ENCODE assay signal across 16 cellular contexts in the genomic region with DNA sequence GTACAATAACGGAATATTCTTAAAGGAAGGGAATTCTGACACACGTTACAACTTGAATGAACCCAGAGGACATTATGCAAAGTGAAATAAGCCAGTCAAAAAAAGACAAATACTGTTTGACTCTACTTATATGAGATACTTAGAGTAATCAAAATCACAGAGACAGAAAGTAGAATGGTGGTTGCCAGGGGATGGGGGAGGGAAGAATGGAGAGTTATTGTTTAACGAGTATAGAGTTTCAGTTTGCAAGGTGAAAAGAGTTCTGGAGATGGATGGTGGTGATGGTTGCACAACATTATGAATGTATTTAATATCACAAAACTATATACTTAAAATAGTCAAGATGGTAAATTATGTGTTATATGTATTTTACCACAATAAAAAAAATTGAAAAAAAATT.
DNase-seq lines count a peak whose midpoint lies in the region; ATAC-seq and TF ChIP-seq lines count a peak whose summit lies in the region.
"Had no signal": no experiment of that assay in that cellular context is flagged by ENCODE, and none has a peak within 500 bp of the region (broad histone marks: within the 10 kb centered on the region; RNA-seq: fewer than 3 reads in every experiment).

No MANE protein-coding gene starts in this region.

- H4K20me1 ChIP-seq in KMS-11 (ENCODE audit: insufficient read depth) = no peaks in the 10 kb centered on the region

- H3K9me3 Mint-ChIP-seq in activated T-cell treated with anti-CD3 and anti-CD28 coated beads, Interleukin-2, amount 50 U/mL, for 4 hours = peaks cover 5% of the 10 kb centered on the region
- no peaks in the 10 kb centered on the region for H3K9me3 Mint-ChIP-seq in activated T-helper 17 cell treated with anti-CD3 and anti-CD28 coated beads, Interleukin-2, amount 50 U/mL, for 72 hours
- H3K9me3 Mint-ChIP-seq in natural killer cell treated with Interleukin-12 subunit alpha and Interleukin-12 subunit beta and Interleukin-15 and Interleukin-18, amount 100 ng/mL, for 72 hours = no peaks in the 10 kb centered on the region
- H3K9me3 Mint-ChIP-seq: endodermal cell, GM23338 had no signal

- peak overlapping the region; percentile 81 for H3K4me3 Mint-ChIP-seq in activated T-cell treated with anti-CD3 and anti-CD28 coated beads, Interleukin-2, amount 50 U/mL, for 4 hours
- H3K4me3 Mint-ChIP-seq in activated T-helper 17 cell treated with anti-CD3 and anti-CD28 coated beads, Interleukin-2, amount 50 U/mL, for 72 hours = peak overlapping the region; percentile 93
- H3K4me3 Mint-ChIP-seq in natural killer cell treated with Interleukin-12 subunit alpha and Interleukin-12 subunit beta and Interleukin-15 and Interleukin-18, amount 100 ng/mL, for 72 hours = peak overlapping the region; percentile 88
- H3K4me3 Mint-ChIP-seq: endodermal cell, GM23338 had no signal

- WGBS in transverse colon (ENCODE audit: low coverage in 1 of 2), 2 donors = 68 to 83% methylated on average over 3 of the region's 3 CpGs

- no peak for TF ChIP-seq POLR2A in transverse colon (IDR thresholded peaks at IDR 0.05)

- H3K4me3 ChIP-seq in KMS-11 (IDR thresholded peaks at IDR 0.05; ENCODE audit: insufficient read depth, low read depth, low read length) (no peak overlapping the region), transverse colon (no peak overlapping the region)
- H3K4me3 ChIP-seq: cardiac muscle cell, GM23338, sigmoid colon had no signal

- H3K4me1 ChIP-seq in KMS-11 (ENCODE audit: low read depth, poor library complexity, severe bottlenecking) (peaks cover 56% of the 10 kb centered on the region), transverse colon (peaks cover 0 to 29% (median 5%) of the 10 kb centered on the region in 4 donors)

- H3K27me3 ChIP-seq in KMS-11 (ENCODE audit: insufficient read depth, low read depth) (no peaks in the 10 kb centered on the region), transverse colon (no peaks in the 10 kb centered on the region)
- H3K27me3 ChIP-seq: sigmoid colon had no signal

- in situ Hi-C loops in transverse colon (cut with MboI; ENCODE audit: low pct_ligation_motif_present in 1 of 4, low pct_unique_long_range_greater_than_20kb in 1 of 4, low sequenced_read_pairs in 3 of 4) = no loop called here

- H3K4me2 ChIP-seq in KMS-11 = peak overlapping the region; percentile 86
- H3K4me2 ChIP-seq: GM23338 had no signal

- peaks cover 7% of the 10 kb centered on the region for H3K36me3 Mint-ChIP-seq in activated T-cell treated with anti-CD3 and anti-CD28 coated beads, Interleukin-2, amount 50 U/mL, for 4 hours (ENCODE audit: insufficient read depth)
- no peaks in the 10 kb centered on the region for H3K36me3 Mint-ChIP-seq in activated T-helper 17 cell treated with anti-CD3 and anti-CD28 coated beads, Interleukin-2, amount 50 U/mL, for 72 hours (ENCODE audit: low read depth)
- no peaks in the 10 kb centered on the region for H3K36me3 Mint-ChIP-seq in natural killer cell treated with Interleukin-12 subunit alpha and Interleukin-12 subunit beta and Interleukin-15 and Interleukin-18, amount 100 ng/mL, for 72 hours

- H3K79me2 ChIP-seq in KMS-11 (ENCODE audit: insufficient read depth, low read depth) = no peaks in the 10 kb centered on the region

- H3K4me1 Mint-ChIP-seq in activated T-cell treated with anti-CD3 and anti-CD28 coated beads, Interleukin-2, amount 50 U/mL, for 4 hours (ENCODE audit: low read depth) = peaks cover 81% of the 10 kb centered on the region
- peaks cover 56% of the 10 kb centered on the region for H3K4me1 Mint-ChIP-seq in activated T-helper 17 cell treated with anti-CD3 and anti-CD28 coated beads, Interleukin-2, amount 50 U/mL, for 72 hours
- H3K4me1 Mint-ChIP-seq in natural killer cell treated with Interleukin-12 subunit alpha and Interleukin-12 subunit beta and Interleukin-15 and Interleukin-18, amount 100 ng/mL, for 72 hours (ENCODE audit: low read depth in 2 of 2) = peaks cover 48 to 65% of the 10 kb centered on the region in 2 donors

- H3K9me3 ChIP-seq in transverse colon = no peaks in the 10 kb centered on the region
- H3K9me3 ChIP-seq: neutrophil, sigmoid colon had no signal

- H3K36me3 ChIP-seq in KMS-11 (ENCODE audit: insufficient read depth) = no peaks in the 10 kb centered on the region
- no peaks in the 10 kb centered on the region for H3K36me3 ChIP-seq in transverse colon
- H3K36me3 ChIP-seq: cardiac muscle cell, neutrophil, sigmoid colon had no signal

- no peak overlapping the region for H2AFZ ChIP-seq in KMS-11 (ENCODE audit: low read depth)
- H2AFZ ChIP-seq: GM23338 had no signal

- no peak for DNase-seq in activated T-cell treated with anti-CD3 and anti-CD28 coated beads, Interleukin-2, amount 50 U/mL, for 4 hours
- no peak for DNase-seq in activated T-cell treated with anti-CD3 and anti-CD28 coated beads, Interleukin-2, amount 50 U/mL, for 48 hours
- DNase-seq in natural killer cell treated with Interleukin-12 subunit alpha and Interleukin-12 subunit beta and Interleukin-15 and Interleukin-18, amount 100 ng/mL, for 72 hours (ENCODE audit: low spot score) = no peak
- no peak for DNase-seq in transverse colon
- DNase-seq: endodermal cell, mammary epithelial cell, NCI-H1105, NCI-H774, sigmoid colon had no signal

- intact Hi-C loops in transverse colon (cut with DNase I; ENCODE audit: low total_unique reads) = no loop called here

- H3K9ac ChIP-seq in KMS-11 = no peak overlapping the region

- peak overlapping the region; percentile 87 for H3K27ac Mint-ChIP-seq in activated T-helper 17 cell treated with anti-CD3 and anti-CD28 coated beads, Interleukin-2, amount 50 U/mL, for 72 hours
- H3K27ac Mint-ChIP-seq in natural killer cell treated with Interleukin-12 subunit alpha and Interleukin-12 subunit beta and Interleukin-15 and Interleukin-18, amount 100 ng/mL, for 72 hours = peak overlapping the region; percentile 63 to 84
- H3K27ac Mint-ChIP-seq: endodermal cell, GM23338 had no signal

- TF ChIP-seq CTCF in KMS-11 (conservative IDR thresholded peaks at IDR 0.05; ENCODE audit: low read depth, low read length) (no peak), transverse colon (IDR thresholded peaks at IDR 0.05) (no peak)

- H3K27ac ChIP-seq in KMS-11 (no peak overlapping the region; the same call in 1 of the 2 replicates), transverse colon (no peak overlapping the region)
- H3K27ac ChIP-seq: cardiac muscle cell, neutrophil had no signal

- no peaks in the 10 kb centered on the region for H3K27me3 Mint-ChIP-seq in activated T-cell treated with anti-CD3 and anti-CD28 coated beads, Interleukin-2, amount 50 U/mL, for 4 hours (ENCODE audit: low read depth)
- no peaks in the 10 kb centered on the region for H3K27me3 Mint-ChIP-seq in activated T-helper 17 cell treated with anti-CD3 and anti-CD28 coated beads, Interleukin-2, amount 50 U/mL, for 72 hours
- H3K27me3 Mint-ChIP-seq in natural killer cell treated with Interleukin-12 subunit alpha and Interleukin-12 subunit beta and Interleukin-15 and Interleukin-18, amount 100 ng/mL, for 72 hours = no peaks in the 10 kb centered on the region

- no peak for TF ChIP-seq EP300 in transverse colon (IDR thresholded peaks at IDR 0.05; ENCODE audit: low read depth)

- ATAC-seq in activated T-cell treated with anti-CD3 and anti-CD28 coated beads, Interleukin-2, amount 50 U/mL, for 4 hours = no peak
- ATAC-seq in activated T-helper 17 cell treated with anti-CD3 and anti-CD28 coated beads, Interleukin-2, amount 50 U/mL, for 72 hours (replicated peaks) = peak; percentile 10
- no peak for ATAC-seq in natural killer cell treated with Interleukin-12 subunit alpha and Interleukin-12 subunit beta and Interleukin-15 and Interleukin-18, amount 100 ng/mL, for 72 hours
- ATAC-seq in HG03280 (IDR thresholded peaks at IDR 0.05; ENCODE audit: unreplicated experiment) = no peak
- ATAC-seq in GM18907 (IDR thresholded peaks at IDR 0.05; ENCODE audit: unreplicated experiment) = no peak
- ATAC-seq: GM23338 had no signal
